8 cellular contexts compared by ENCODE assay signal in genomic region chr3:157129782-157130137, GRCh38. TPM values are rescaled to one million over a fixed set of nuclear protein-coding genes. Genes with fewer than 3 reads are reported as not detected.
DNase-seq lines count a peak whose midpoint lies in the region; ATAC-seq and TF ChIP-seq lines count a peak whose summit lies in the region.

No MANE protein-coding gene starts in this region.

- no peaks in the 10 kb centered on the region for H3K36me3 ChIP-seq in colonic mucosa
- H3K36me3 ChIP-seq in naive thymus-derived CD4-positive, alpha-beta T cell (ENCODE audit: control insufficient read depth in 2 of 3, insufficient read depth in 3 of 3, low read length in 3 of 3): no peaks in the 10 kb centered on the region

- no peaks in the 10 kb centered on the region for H3K27me3 ChIP-seq in colonic mucosa
- no peaks in the 10 kb centered on the region for H3K27me3 ChIP-seq in naive thymus-derived CD4-positive, alpha-beta T cell (ENCODE audit: control insufficient read depth in 2 of 2, insufficient read depth in 2 of 2, low read length in 2 of 2)

- no peak overlapping the region for H3K4me3 ChIP-seq in colonic mucosa
- peak overlapping the region; percentile 35 for H3K4me3 ChIP-seq in naive thymus-derived CD4-positive, alpha-beta T cell (ENCODE audit: low read length)

- H3K4me1 ChIP-seq in colonic mucosa: peaks cover 24% of the 10 kb centered on the region
- H3K4me1 ChIP-seq in naive thymus-derived CD4-positive, alpha-beta T cell (ENCODE audit: control insufficient read depth in 2 of 2, insufficient read depth in 2 of 2, low read length in 2 of 2): peaks cover 44 to 67% of the 10 kb centered on the region in 2 donors

- no peaks in the 10 kb centered on the region for H3K27me3 Mint-ChIP-seq in naive thymus-derived CD4-positive, alpha-beta T cell

- no peak for TF ChIP-seq CTCF in colonic mucosa (IDR thresholded peaks at IDR 0.05)

- DNase-seq in DMS53 (lab: John Stamatoyannopoulos, UW) (peak; percentile 83), NCI-H526 (lab: John Stamatoyannopoulos, UW) (peak; percentile 86 to 91), colonic mucosa (peak; percentile 66), UCSD-AML1 (lab: John Stamatoyannopoulos, UW; ENCODE audit: unreplicated experiment) (no peak), 8988T (no peak), SW480 (ENCODE audit: low spot score) (no peak)
- DNase-seq in naive thymus-derived CD4-positive, alpha-beta T cell: peak in 2 of 9 donors; percentile 25 to 27

- H3K4me1 Mint-ChIP-seq in naive thymus-derived CD4-positive, alpha-beta T cell: peaks cover 34 to 86% (median 59%) of the 10 kb centered on the region in 7 donors

- POLR2A ChIA-PET in naive thymus-derived CD4-positive, alpha-beta T cell (lab: Charles Lee): interaction anchor here (1.1 to 6.5 kb wide), 6 partner anchors 9 to 647 kb away, joined by 3 to 49 read pairs (median 11); partner anchors contain the start of genes CCNL1, SSR3 and TIPARP

- intact Hi-C loops in colonic mucosa (cut with DNase I): loop anchor here (2.0 to 10.0 kb wide), 3 partner anchors 41 to 975 kb away; no protein-coding TSS in a partner anchor
- intact Hi-C loops in naive thymus-derived CD4-positive, alpha-beta T cell (cut with micrococcal nuclease): loop anchor here (1.0 to 10.0 kb wide), 17 partner anchors 8 to 979 kb away; partner anchors contain the start of genes SSR3 (in 2 of the 2), TIPARP (in 2 of the 2), CCNL1 (in 1 of the 2) and LEKR1 (in 1 of the 2)

- peak overlapping the region; percentile 60 to 83 for H3K9ac ChIP-seq in colonic mucosa (ENCODE audit: low read depth in 2 of 2, low read length in 2 of 2)

- H3K27ac ChIP-seq in colonic mucosa: peak overlapping the region; percentile 94
- H3K27ac ChIP-seq in naive thymus-derived CD4-positive, alpha-beta T cell (ENCODE audit: low read depth, low read length): peak overlapping the region; percentile 80

- H3K36me3 Mint-ChIP-seq in naive thymus-derived CD4-positive, alpha-beta T cell: peaks cover 0 to 7% (median 0%) of the 10 kb centered on the region in 5 donors

- peak overlapping the region; percentile 93 to 99 (median 97) for H3K27ac Mint-ChIP-seq in naive thymus-derived CD4-positive, alpha-beta T cell

- no peaks in the 10 kb centered on the region for H3K9me3 ChIP-seq in colonic mucosa
- H3K9me3 ChIP-seq in naive thymus-derived CD4-positive, alpha-beta T cell (ENCODE audit: control insufficient read depth in 2 of 3, low read length in 3 of 3): no peaks in the 10 kb centered on the region

- H3K9me3 Mint-ChIP-seq in naive thymus-derived CD4-positive, alpha-beta T cell: no peaks in the 10 kb centered on the region

- ATAC-seq in naive thymus-derived CD4-positive, alpha-beta T cell: no peak
- no peak for ATAC-seq in HG02981 (IDR thresholded peaks at IDR 0.05; ENCODE audit: unreplicated experiment)

- peak overlapping the region; percentile 60 to 84 (median 73) for H3K4me3 Mint-ChIP-seq in naive thymus-derived CD4-positive, alpha-beta T cell

- CTCF ChIA-PET in naive thymus-derived CD4-positive, alpha-beta T cell (lab: Charles Lee): interaction anchor here (0.6 to 2.2 kb wide), 3 partner anchors 38 to 47 kb away, joined by 3 to 6 read pairs (median 5); no protein-coding TSS in a partner anchor

RNA-seq across cellular contexts. Expression of gene CCNL1, which starts 30.2 kb away (rescaled TPM):
- total RNA-seq in colonic mucosa: 100 to 1,000 TPM in 1 of 2 donors, 10 to 100 TPM in 1; 76.4 to 103 TPM
- total RNA-seq in naive thymus-derived CD4-positive, alpha-beta T cell: 1,000 to 10,000 TPM in 2 of 5 experiments, 100 to 1,000 TPM in 3; 230 to 1,170 (median 374) TPM
- polyA plus RNA-seq in naive thymus-derived CD4-positive, alpha-beta T cell: 10 to 100 TPM; 65.4 to 68.3 TPM

Comparison
In these comparisons a context has a peak if more than half of its experiments do, and no peak if none do; other contexts are left out.
1. DNase-seq: peak in DMS53 (single experiment), NCI-H526 (2 of 2) and colonic mucosa (single experiment); none in UCSD-AML1 (single experiment), 8988T (single experiment) and SW480 (single experiment).